In genomic region chr9:95089257-95089873, GRCh38 we compare ENCODE assay signal across 16 cellular contexts.
A peak's percentile ranks its signal among the peaks of the same experiment; 100 is the strongest.
DNase-seq lines count a peak whose midpoint lies in the region; ATAC-seq and TF ChIP-seq lines count a peak whose summit lies in the region.
"Had no signal": no experiment of that assay in that cellular context is flagged by ENCODE, and none has a peak within 500 bp of the region (broad histone marks: within the 10 kb centered on the region; RNA-seq: fewer than 3 reads in every experiment).

No MANE protein-coding gene starts in this region.

- H3K79me1 ChIP-seq in trophoblast cell (ENCODE audit: low read length): peaks cover 37% of the 10 kb centered on the region

- H3K14ac ChIP-seq in trophoblast cell (ENCODE audit: low read length): peak overlapping the region; percentile 12

- no peak for ATAC-seq in Right ventricle myocardium superior (ENCODE audit: poor library complexity)
- no peak for ATAC-seq in GM18519 (IDR thresholded peaks at IDR 0.05; ENCODE audit: low FRiP score, unreplicated experiment)
- ATAC-seq: GM12878, GM23338 had no signal

- intact Hi-C loops in Right ventricle myocardium superior (cut with DNase I) (no loop called here), esophagus muscularis mucosa (cut with DNase I) (loop anchor here (10.0 kb wide), 1 partner anchor 305 kb away; no protein-coding TSS in a partner anchor), uterus (cut with DNase I; ENCODE audit: low total_unique reads) (no loop called here)

- peaks cover 4% of the 10 kb centered on the region for H3K79me2 ChIP-seq in trophoblast cell (ENCODE audit: control insufficient read depth, insufficient read depth, low read length, poor library complexity)

- H3K9me3 ChIP-seq in cardiac muscle cell (ENCODE audit: low read depth) (no peaks in the 10 kb centered on the region), esophagus muscularis mucosa (no peaks in the 10 kb centered on the region), trophoblast cell (ENCODE audit: insufficient read depth, low read depth, low read length) (no peaks in the 10 kb centered on the region), uterus (no peaks in the 10 kb centered on the region)

- no peak overlapping the region for H2BK5ac ChIP-seq in trophoblast cell (ENCODE audit: low read depth, low read length, poor library complexity)

- no peak overlapping the region for H2BK120ac ChIP-seq in trophoblast cell (ENCODE audit: insufficient read depth, low read length, poor library complexity)

- H4K12ac ChIP-seq in trophoblast cell (ENCODE audit: low read depth, low read length): no peak overlapping the region

- TF ChIP-seq EP300 in esophagus muscularis mucosa (IDR thresholded peaks at IDR 0.05): no peak

- peak overlapping the region; percentile 12 for H2BK12ac ChIP-seq in trophoblast cell (ENCODE audit: low read length)

- H3K4ac ChIP-seq in trophoblast cell (ENCODE audit: low read depth, low read length): no peak overlapping the region

- WGBS in esophagus muscularis mucosa: 73% methylated on average over 8 of the region's 14 CpGs
- no CpG with 5 or more reads among the region's 14 CpGs for WGBS in trophoblast cell (ENCODE audit: extremely low coverage, insufficient coverage, insufficient read length)

- DNase-seq in cardiac muscle cell (ENCODE audit: low read depth in 1 of 2, low spot score in 1 of 2) (no peak), Right ventricle myocardium superior (no peak), esophagus muscularis mucosa (ENCODE audit: extremely low spot score) (no peak), trophoblast cell (no peak), uterus (no peak), GM19238 (ENCODE audit: insufficient read length, low spot score) (no peak), cerebellum (ENCODE audit: low spot score) (no peak)
- DNase-seq: activated CD4-positive, alpha-beta T cell treated with anti-CD3 and anti-CD28 coated beads, Interleukin-2, amount 50 U/mL, for 1 hour; central memory CD4-positive, alpha-beta T cell; DMS79 treated with DMSO at 0.1 percent for 48 hours; NCI-H1105; NCI-H526 treated with DMSO at 0.1 percent for 48 hours; occipital lobe had no signal

- H2AK5ac ChIP-seq in trophoblast cell (ENCODE audit: low read length): peak overlapping the region; percentile 60

- peak overlapping the region; percentile 51 for H4K91ac ChIP-seq in trophoblast cell (ENCODE audit: low read depth, low read length)

- TF ChIP-seq CTCF in cardiac muscle cell (IDR thresholded peaks at IDR 0.05; ENCODE audit: low read depth, low read length) (no peak), esophagus muscularis mucosa (IDR thresholded peaks at IDR 0.05) (no peak), uterus (IDR thresholded peaks at IDR 0.05) (no peak)

- H3K4me2 ChIP-seq in trophoblast cell (ENCODE audit: low read length): no peak overlapping the region
- H3K4me2 ChIP-seq: GM23338 had no signal

- H3K36me3 ChIP-seq in cardiac muscle cell: peaks cover 14% of the 10 kb centered on the region
- peaks cover 15 to 59% (median 30%) of the 10 kb centered on the region in 4 donors for H3K36me3 ChIP-seq in esophagus muscularis mucosa
- peaks cover 33 to 34% of the 10 kb centered on the region in 2 experiments for H3K36me3 ChIP-seq in trophoblast cell (ENCODE audit: control insufficient read depth in 1 of 2, insufficient read depth in 2 of 2, low read length in 2 of 2)
- H3K36me3 ChIP-seq in uterus: no peaks in the 10 kb centered on the region

- no peak for TF ChIP-seq POLR2A in esophagus muscularis mucosa (IDR thresholded peaks at IDR 0.05; ENCODE audit: low read depth)
- no peak for TF ChIP-seq POLR2A in uterus (IDR thresholded peaks at IDR 0.05)

- H3K27me3 ChIP-seq in cardiac muscle cell: no peaks in the 10 kb centered on the region
- no peaks in the 10 kb centered on the region for H3K27me3 ChIP-seq in esophagus muscularis mucosa
- no peaks in the 10 kb centered on the region for H3K27me3 ChIP-seq in trophoblast cell (ENCODE audit: insufficient read depth, low read length)
- H3K27me3 ChIP-seq in uterus: no peaks in the 10 kb centered on the region

- H4K8ac ChIP-seq in trophoblast cell (ENCODE audit: low read depth, low read length): peak overlapping the region; percentile 16

- H3K4me3 ChIP-seq in cardiac muscle cell (no peak overlapping the region), esophagus muscularis mucosa (no peak overlapping the region), trophoblast cell (ENCODE audit: low read depth, low read length) (no peak overlapping the region), uterus (no peak overlapping the region)
- H3K4me3 ChIP-seq: GM12878, GM23338 had no signal

- H2AFZ ChIP-seq in trophoblast cell (ENCODE audit: insufficient read depth, low read length, poor library complexity): no peak overlapping the region
- H2AFZ ChIP-seq: GM23338 had no signal

- H3K23ac ChIP-seq in trophoblast cell (ENCODE audit: low read length): no peak overlapping the region

- H3K9ac ChIP-seq in trophoblast cell (ENCODE audit: low read length): no peak overlapping the region

- H3K4me1 ChIP-seq in cardiac muscle cell (ENCODE audit: low read depth) (peaks cover 17% of the 10 kb centered on the region), esophagus muscularis mucosa (peaks cover 97 to 100% (median 100%) of the 10 kb centered on the region in 4 donors), trophoblast cell (ENCODE audit: control insufficient read depth in 1 of 2, insufficient read depth in 2 of 2, low read length in 2 of 2) (peaks cover 38 to 55% of the 10 kb centered on the region in 2 experiments), uterus (peaks cover 17 to 56% of the 10 kb centered on the region in 2 donors)

- peak overlapping the region; percentile 48 for H3K18ac ChIP-seq in trophoblast cell (ENCODE audit: low read length)

- peak overlapping the region; percentile 30 for H3K27ac ChIP-seq in cardiac muscle cell
- H3K27ac ChIP-seq in esophagus muscularis mucosa (replicated peaks in 1 of 4): peak overlapping the region; percentile 86 to 95 (median 86)
- H3K27ac ChIP-seq in trophoblast cell (ENCODE audit: low read depth, low read length): no peak overlapping the region
- peak overlapping the region; percentile 78 to 92 for H3K27ac ChIP-seq in uterus
